In the genomic region with DNA sequence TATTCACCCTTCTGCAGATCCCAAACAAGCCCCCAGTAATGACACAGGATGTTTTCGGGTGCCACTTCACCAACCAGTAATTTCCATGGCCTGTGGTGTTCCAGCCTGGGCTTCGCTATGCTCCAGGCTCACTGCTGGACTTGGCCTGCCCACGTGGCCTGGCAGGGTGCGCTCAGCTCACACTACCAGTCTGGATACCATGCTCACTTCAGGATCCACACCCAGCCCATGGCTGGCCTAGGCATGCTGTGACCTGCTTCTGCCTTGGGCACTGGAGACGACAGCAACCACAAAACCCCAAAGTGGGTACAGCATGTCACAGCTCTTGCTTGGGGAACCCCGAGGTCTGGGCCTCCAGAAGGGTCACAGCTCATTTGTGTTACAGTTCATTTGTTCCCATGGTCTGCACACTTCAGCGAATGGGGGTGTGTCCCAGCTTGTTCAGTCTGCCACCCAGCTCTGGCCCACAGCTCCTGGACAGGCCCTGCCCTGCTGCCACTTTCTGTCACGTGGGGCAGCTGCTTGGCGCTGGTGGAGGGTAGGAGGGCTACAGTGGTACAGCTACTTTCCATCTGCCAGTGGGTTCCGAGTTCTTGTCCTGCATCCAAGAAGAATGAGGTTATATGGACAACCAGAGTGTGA, we compare ENCODE assay signal across 29 cellular contexts.
"Had no signal": no experiment of that assay in that cellular context is flagged by ENCODE, and none has a peak within 500 bp of the region (broad histone marks: within the 10 kb centered on the region; RNA-seq: fewer than 3 reads in every experiment).

No MANE protein-coding gene starts in this region.

- DNase-seq: activated B cell treated with CpG ODN at 0.5 μM for 24 hours; activated CD4-positive, alpha-beta memory T cell treated with anti-CD3 and anti-CD28 coated beads for 36 hours; activated CD4-positive, alpha-beta T cell treated with anti-CD3 and anti-CD28 coated beads for 1 hour; activated CD4-positive, alpha-beta T cell treated with anti-CD3 and anti-CD28 coated beads, Interleukin-2, amount 10 ng/mL, durations not matched to agents 7 days and 5 days; activated CD8-positive, alpha-beta memory T cell treated with anti-CD3 and anti-CD28 coated beads for 24 hours; activated effector memory CD4-positive, alpha-beta T cell treated with anti-CD3 and anti-CD28 coated beads, Interleukin-2, amount 50 U/mL, for 16 hours; activated naive CD4-positive, alpha-beta T cell treated with Interleukin-2 at 50 U/mL for 16 hours; activated naive CD8-positive, alpha-beta T cell treated with anti-CD3 and anti-CD28 coated beads, Interleukin-2, amount 50 U/mL, for 24 hours; activated T-cell treated with anti-CD3 and anti-CD28 coated beads, Interleukin-2, amount 50 U/mL, for 4 hours; amniotic stem cell; body of pancreas; Karpas-422; NCI-H1048; NCI-H146; NCI-H187 treated with DMSO at 0.1 percent for 48 hours; NCI-H2081 treated with DMSO at 0.1 percent for 48 hours; NCI-H446; NCI-H524; PC-9; T-cell; T-helper 2 cell; T1000 had no signal

- FAIRE-seq: K562, TTC549 had no signal

- H3K4me3 ChIP-seq: ascending aorta, body of pancreas, cardiac muscle cell, K562, PC-9, SK-N-MC had no signal

- ATAC-seq: activated naive CD4-positive, alpha-beta T cell treated with anti-CD3 and anti-CD28 coated beads, Interleukin-2, amount 50 U/mL, for 72 hours; activated naive CD8-positive, alpha-beta T cell treated with anti-CD3 and anti-CD28 coated beads, Interleukin-2, amount 50 U/mL, for 24 hours; activated T-cell treated with anti-CD3 and anti-CD28 coated beads, Interleukin-2, amount 50 U/mL, for 4 hours; body of pancreas; K562; Right ventricle myocardium inferior had no signal

- H3K9me3 ChIP-seq: body of pancreas had no signal

- H3K36me3 Mint-ChIP-seq: activated CD4-positive, alpha-beta memory T cell treated with anti-CD3 and anti-CD28 coated beads for 36 hours; activated naive CD4-positive, alpha-beta T cell treated with anti-CD3 and anti-CD28 coated beads, Interleukin-2, amount 50 U/mL, for 72 hours; T-cell had no signal

- H3K4me1 ChIP-seq: ascending aorta, body of pancreas had no signal

- H3K27me3 ChIP-seq: ascending aorta, body of pancreas, cardiac muscle cell had no signal

- H3K27me3 Mint-ChIP-seq: activated B cell treated with CpG ODN at 0.5 μM for 24 hours; activated CD4-positive, alpha-beta memory T cell treated with anti-CD3 and anti-CD28 coated beads for 36 hours; activated CD4-positive, alpha-beta T cell treated with anti-CD3 and anti-CD28 coated beads, Interleukin-2, amount 10 ng/mL, durations not matched to agents 7 days and 5 days; activated naive CD8-positive, alpha-beta T cell treated with anti-CD3 and anti-CD28 coated beads, Interleukin-2, amount 50 U/mL, for 24 hours; T-cell had no signal

- H3K36me3 ChIP-seq: ascending aorta, cardiac muscle cell had no signal

- H3K27ac ChIP-seq: ascending aorta, body of pancreas, cardiac muscle cell, PC-9, SK-N-MC had no signal

- H3K27ac Mint-ChIP-seq: activated B cell treated with CpG ODN at 0.5 μM for 24 hours; activated CD4-positive, alpha-beta memory T cell treated with anti-CD3 and anti-CD28 coated beads for 36 hours; activated CD4-positive, alpha-beta T cell treated with anti-CD3 and anti-CD28 coated beads, Interleukin-2, amount 10 ng/mL, durations not matched to agents 7 days and 5 days; activated naive CD4-positive, alpha-beta T cell treated with anti-CD3 and anti-CD28 coated beads, Interleukin-2, amount 50 U/mL, for 72 hours; activated naive CD8-positive, alpha-beta T cell treated with anti-CD3 and anti-CD28 coated beads, Interleukin-2, amount 50 U/mL, for 24 hours; T-cell had no signal

- H3K4me1 Mint-ChIP-seq: activated B cell treated with CpG ODN at 0.5 μM for 24 hours; activated CD4-positive, alpha-beta T cell treated with anti-CD3 and anti-CD28 coated beads, Interleukin-2, amount 10 ng/mL, durations not matched to agents 7 days and 5 days; activated naive CD8-positive, alpha-beta T cell treated with anti-CD3 and anti-CD28 coated beads, Interleukin-2, amount 50 U/mL, for 24 hours; T-cell had no signal

- H3K4me3 Mint-ChIP-seq: activated B cell treated with CpG ODN at 0.5 μM for 24 hours; activated CD4-positive, alpha-beta memory T cell treated with anti-CD3 and anti-CD28 coated beads for 36 hours; activated CD4-positive, alpha-beta T cell treated with anti-CD3 and anti-CD28 coated beads, Interleukin-2, amount 10 ng/mL, durations not matched to agents 7 days and 5 days; activated naive CD8-positive, alpha-beta T cell treated with anti-CD3 and anti-CD28 coated beads, Interleukin-2, amount 50 U/mL, for 24 hours; activated T-cell treated with anti-CD3 and anti-CD28 coated beads, Interleukin-2, amount 50 U/mL, for 4 hours; T-cell had no signal
